ENCODE assay signal across 8 cellular contexts in the genomic region with DNA sequence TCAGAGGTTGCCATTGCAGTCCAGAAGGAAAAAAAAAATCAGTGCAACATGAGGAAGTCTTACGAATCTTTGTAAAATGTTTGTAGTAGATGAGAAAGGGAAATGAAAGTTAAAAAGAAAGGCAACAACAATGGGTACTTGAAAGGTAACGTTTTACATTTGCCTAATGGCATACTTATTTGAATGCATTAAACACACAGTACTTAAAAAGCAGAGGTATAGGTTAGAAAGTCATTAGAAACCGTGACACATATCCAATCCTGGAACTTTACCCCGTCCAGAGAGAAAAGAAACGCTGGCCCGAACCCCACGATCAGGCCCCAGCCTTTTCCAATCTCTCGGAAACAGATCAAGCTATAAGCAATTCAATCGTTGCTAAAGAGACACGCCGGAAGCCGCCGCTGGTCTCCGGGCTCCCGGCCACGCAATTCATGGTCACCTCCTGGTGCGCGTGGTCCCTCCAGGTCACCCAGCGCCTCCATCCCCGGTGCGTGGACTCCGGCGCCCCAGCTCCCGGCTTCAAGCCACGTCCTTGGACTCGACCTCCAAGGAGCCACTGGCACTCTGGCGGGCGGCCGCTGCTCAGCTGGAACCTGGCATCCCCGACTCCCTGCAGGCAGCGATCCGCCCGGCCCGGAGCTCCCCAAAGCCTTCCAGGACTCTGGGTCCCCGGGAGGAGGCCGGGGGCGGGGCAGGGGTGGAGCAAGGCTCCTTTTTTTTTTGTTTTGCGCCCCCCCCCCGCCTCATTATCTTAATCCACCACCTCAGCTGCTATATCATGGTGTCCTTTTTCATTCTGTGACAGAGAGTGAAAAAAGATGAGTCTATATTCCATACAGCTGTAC. TPM values are rescaled to one million over a fixed set of nuclear protein-coding genes. Genes with fewer than 3 reads are reported as not detected.
DNase-seq lines count a peak whose midpoint lies in the region; ATAC-seq and TF ChIP-seq lines count a peak whose summit lies in the region.

Gene SLC18B1, minus strand, starts transcription at position 663 of the 845 bp plus-strand sequence. Its CDS starts 181 bp downstream, at position 482.

- H3K4me3 ChIP-seq in CD4-positive, CD25-positive, alpha-beta regulatory T cell (ENCODE audit: low read depth, low read length) = peak within 1 kb of the TSS; percentile 87
- H3K4me3 ChIP-seq in SK-N-MC = peak within 1 kb of the TSS; percentile 96
- peak within 1 kb of the TSS; percentile 84 for H3K4me3 ChIP-seq in adipocyte (ENCODE audit: low read length)
- H3K4me3 ChIP-seq in ovary = peak within 1 kb of the TSS; percentile 48

- intact Hi-C loops in cardiac septum (cut with DNase I) (no loop called here), ovary (cut with DNase I) (no loop called here)

- H3K9ac ChIP-seq in SK-N-MC (ENCODE audit: insufficient read length) = peak within 1 kb of the TSS; percentile 82
- peak within 1 kb of the TSS; percentile 84 for H3K9ac ChIP-seq in adipocyte (ENCODE audit: low read length)

- peak within 1 kb of the TSS in 1 of 3 donors; percentile 89 for H3K27ac Mint-ChIP-seq in CD4-positive, CD25-positive, alpha-beta regulatory T cell

- H3K4me1 ChIP-seq in CD4-positive, CD25-positive, alpha-beta regulatory T cell (ENCODE audit: control insufficient read depth, insufficient read depth, low read length, poor library complexity, severe bottlenecking) = peaks cover 17% of the 10 kb centered on the region
- H3K4me1 ChIP-seq in adipocyte (ENCODE audit: control insufficient read depth, insufficient read depth, low read length) (peaks cover 4% of the 10 kb centered on the region), ovary (ENCODE audit: insufficient read depth) (no peaks in the 10 kb centered on the region)

- H3K36me3 Mint-ChIP-seq in CD4-positive, CD25-positive, alpha-beta regulatory T cell = peaks cover 19% of the 10 kb centered on the region

- H3K27me3 Mint-ChIP-seq in CD4-positive, CD25-positive, alpha-beta regulatory T cell = peaks cover 5% of the 10 kb centered on the region

- H3K9me3 Mint-ChIP-seq in CD4-positive, CD25-positive, alpha-beta regulatory T cell = no peaks in the 10 kb centered on the region

- TF ChIP-seq CTCF in ovary (IDR thresholded peaks at IDR 0.05) = no peak

- no peak for TF ChIP-seq EP300 in ovary (IDR thresholded peaks at IDR 0.05)

- 0% methylated on average over 38 to 39 of the region's 39 CpGs for WGBS in ovary, 3 donors

- peaks cover 2% of the 10 kb centered on the region for H3K27me3 ChIP-seq in CD4-positive, CD25-positive, alpha-beta regulatory T cell (ENCODE audit: control insufficient read depth, insufficient read depth, low read length)
- H3K27me3 ChIP-seq in adipocyte (replicated peaks; ENCODE audit: control insufficient read depth, insufficient read depth, low read length) (no peaks in the 10 kb centered on the region), ovary (no peaks in the 10 kb centered on the region)

- no peak within 1 kb of the TSS for H3K4me3 Mint-ChIP-seq in CD4-positive, CD25-positive, alpha-beta regulatory T cell

- peak; percentile 46 to 53 (median 51) for DNase-seq in CD4-positive, CD25-positive, alpha-beta regulatory T cell
- DNase-seq in SK-N-MC (ENCODE audit: low read depth, low spot score) = no peak
- DNase-seq in adipocyte (ENCODE audit: low read depth) = peak; percentile 74
- peak; percentile 80 for DNase-seq in cardiac septum (ENCODE audit: low spot score)
- peak; percentile 40 to 71 (median 61) for DNase-seq in ovary
- no peak for DNase-seq in SHP77 treated with DMSO at 0.1 percent for 48 hours (lab: John Stamatoyannopoulos, UW)

- no peaks in the 10 kb centered on the region for H3K9me3 ChIP-seq in CD4-positive, CD25-positive, alpha-beta regulatory T cell (ENCODE audit: control insufficient read depth in 2 of 2, low read length in 2 of 2)
- no peaks in the 10 kb centered on the region for H3K9me3 ChIP-seq in SK-N-MC (ENCODE audit: low read depth, low read length)
- H3K9me3 ChIP-seq in adipocyte (ENCODE audit: control insufficient read depth, low read length) = no peaks in the 10 kb centered on the region
- peaks cover 0 to 3% of the 10 kb centered on the region in 2 donors for H3K9me3 ChIP-seq in ovary

- peak; percentile 47 to 50 for ATAC-seq in CD4-positive, CD25-positive, alpha-beta regulatory T cell (ENCODE audit: low read depth in 2 of 2)
- ATAC-seq in HG03196 (IDR thresholded peaks at IDR 0.05; ENCODE audit: unreplicated experiment) = peak; percentile 52

- TF ChIP-seq POLR2A in GM19193 (IDR thresholded peaks at IDR 0.05; ENCODE audit: extremely low read depth, insufficient read depth, insufficient read length) = peak; percentile 45
- TF ChIP-seq POLR2A in ovary (IDR thresholded peaks at IDR 0.05) = no peak

- H3K4me1 Mint-ChIP-seq in CD4-positive, CD25-positive, alpha-beta regulatory T cell = peaks cover 23 to 52% (median 45%) of the 10 kb centered on the region in 4 donors

- H3K36me3 ChIP-seq in CD4-positive, CD25-positive, alpha-beta regulatory T cell (ENCODE audit: control insufficient read depth, insufficient read depth, low read length) = no peaks in the 10 kb centered on the region
- H3K36me3 ChIP-seq in SK-N-MC (ENCODE audit: insufficient read depth, low read length) (no peaks in the 10 kb centered on the region), adipocyte (ENCODE audit: control insufficient read depth, insufficient read depth, low read length, severe bottlenecking) (peaks cover 7% of the 10 kb centered on the region), ovary (no peaks in the 10 kb centered on the region)

- H3K27ac ChIP-seq in CD4-positive, CD25-positive, alpha-beta regulatory T cell (ENCODE audit: insufficient read depth, low read length, poor library complexity, severe bottlenecking) = no peak within 1 kb of the TSS
- H3K27ac ChIP-seq in SK-N-MC (no peak within 1 kb of the TSS; the same call in 1 of the 2 replicates), ovary (peak within 1 kb of the TSS; percentile 37 to 61)

RNA-seq across cellular contexts. Expression of gene SLC18B1, which starts in this region (rescaled TPM):
- total RNA-seq in CD4-positive, CD25-positive, alpha-beta regulatory T cell = 9.8 TPM
- polyA plus RNA-seq in CD4-positive, CD25-positive, alpha-beta regulatory T cell = 10 to 100 TPM; 22.8 to 28.2 (median 23.5) TPM
- total RNA-seq in cardiac septum (1.2 TPM), ovary (10 to 100 TPM in 3 of 7 donors, 1 to 10 TPM in 4; 3.2 to 10.9 (median 9.7) TPM)
- polyA plus RNA-seq in ovary = 10 to 100 TPM in 1 of 2 donors, 1 to 10 TPM in 1; 6.5 to 15.2 TPM

Comparison
In these comparisons a context has a peak if more than half of its experiments do, and no peak if none do; other contexts are left out.
1. DNase-seq: peak in CD4-positive, CD25-positive, alpha-beta regulatory T cell (3 of 3), adipocyte (single experiment), cardiac septum (single experiment) and ovary (5 of 5); none in SK-N-MC (single experiment) and SHP77 treated with DMSO at 0.1 percent for 48 hours (single experiment).
2. H3K27ac ChIP-seq: peak in ovary (2 of 2); none in CD4-positive, CD25-positive, alpha-beta regulatory T cell (single experiment) and SK-N-MC (single experiment).
3. Peak in every context shown above with its lines, with median percentiles within 50 percentile points of each other: H3K4me3 ChIP-seq.